In genomic region chrX:123217077-123217476, GRCh38 we compare ENCODE assay signal across 16 cellular contexts. TPM values are rescaled to one million over a fixed set of nuclear protein-coding genes. Genes with fewer than 3 reads are reported as not detected.
A peak's percentile ranks its signal among the peaks of the same experiment; 100 is the strongest.
DNase-seq lines count a peak whose midpoint lies in the region; ATAC-seq and TF ChIP-seq lines count a peak whose summit lies in the region.
"Had no signal": no experiment of that assay in that cellular context is flagged by ENCODE, and none has a peak within 500 bp of the region (broad histone marks: within the 10 kb centered on the region; RNA-seq: fewer than 3 reads in every experiment).

No MANE protein-coding gene starts in this region.

- no peaks in the 10 kb centered on the region for H4K20me1 ChIP-seq in PC-3 (ENCODE audit: low read length)

- H3K4me3 ChIP-seq in left lung (no peak overlapping the region), PC-3 (ENCODE audit: low read length) (no peak overlapping the region)
- H3K4me3 ChIP-seq: pancreas had no signal

- no peak overlapping the region for H3K9ac ChIP-seq in PC-3 (ENCODE audit: low read length)

- H3K9me3 ChIP-seq in left lung (no peaks in the 10 kb centered on the region), PC-3 (ENCODE audit: low read length) (no peaks in the 10 kb centered on the region)
- H3K9me3 ChIP-seq: pancreas had no signal

- ATAC-seq in Right ventricle myocardium inferior, result peak; percentile 46
- peak; percentile 33 for ATAC-seq in left lung
- ATAC-seq in PC-3, result no peak
- ATAC-seq in GM21825 (IDR thresholded peaks at IDR 0.05; ENCODE audit: unreplicated experiment), result no peak

- no peaks in the 10 kb centered on the region for H3K79me2 ChIP-seq in PC-3 (ENCODE audit: low read length)

- H3K36me3 ChIP-seq in left lung, result no peaks in the 10 kb centered on the region
- H3K36me3 ChIP-seq in PC-3 (ENCODE audit: low read depth, low read length), result no peaks in the 10 kb centered on the region
- H3K36me3 ChIP-seq: pancreas had no signal

- intact Hi-C loops in Right ventricle myocardium inferior (cut with DNase I) (no loop called here), cardiac septum (cut with DNase I) (no loop called here), left lung (cut with DNase I) (no loop called here), PC-3 (cut with micrococcal nuclease) (no loop called here)

- DNase-seq in Right ventricle myocardium inferior (ENCODE audit: missing footprints) (no peak), cardiac septum (ENCODE audit: low spot score) (no peak), erythroblast (lab: John Stamatoyannopoulos, UW) (peak; percentile 41 to 62), left lung (no peak), amniotic stem cell (lab: John Stamatoyannopoulos, UW) (no peak), PC-3 (no peak)
- DNase-seq in activated T-cell treated with anti-CD3 and anti-CD28 coated beads, Interleukin-2, amount 50 U/mL, for 48 hours, result no peak
- DNase-seq: activated CD8-positive, alpha-beta memory T cell treated with anti-CD3 and anti-CD28 coated beads for 24 hours; COR-L47; kidney; NCI-H2029 treated with DMSO at 0.1 percent for 48 hours; NCI-H524; pancreas had no signal

- TF ChIP-seq POLR2A in erythroblast (IDR thresholded peaks at IDR 0.05; ENCODE audit: low read length), result no peak

- H3K27me3 ChIP-seq in left lung (no peaks in the 10 kb centered on the region), PC-3 (ENCODE audit: low read length) (no peaks in the 10 kb centered on the region)
- H3K27me3 ChIP-seq: pancreas had no signal

- no peaks in the 10 kb centered on the region for H3F3A ChIP-seq in PC-3 (ENCODE audit: low read length, unreplicated experiment)

- TF ChIP-seq CTCF in left lung (IDR thresholded peaks at IDR 0.05), result no peak
- no peak for TF ChIP-seq CTCF in PC-3 (conservative IDR thresholded peaks at IDR 0.05; ENCODE audit: low read depth, low read length)

- H2AFZ ChIP-seq in PC-3 (ENCODE audit: low read length), result no peak overlapping the region

- CTCF ChIA-PET in PC-3 (lab: Charles Lee), result no interaction called here

- no peak overlapping the region for H3K4me2 ChIP-seq in PC-3 (ENCODE audit: low read length)

- no peaks in the 10 kb centered on the region for H3K4me1 ChIP-seq in left lung
- no peaks in the 10 kb centered on the region for H3K4me1 ChIP-seq in PC-3 (ENCODE audit: insufficient read depth, low read length)

- no TSS peak for BruUV-seq in PC-3 (replicated peaks; lab: Mats Ljungman, UMichigan)

- POLR2A ChIA-PET in PC-3 (lab: Charles Lee; ENCODE audit: unreplicated experiment), result no interaction called here

- H3K27ac ChIP-seq in left lung, result no peak overlapping the region
- no peak overlapping the region for H3K27ac ChIP-seq in PC-3 (ENCODE audit: low read length)
- H3K27ac ChIP-seq: pancreas, VCaP had no signal

- no peaks in the 10 kb centered on the region for H3K9me2 ChIP-seq in PC-3 (replicated peaks; ENCODE audit: low read length)

RNA-seq across cellular contexts. Expression of gene GRIA3, which starts 33.0 kb away (rescaled TPM):
- 0.73 TPM for total RNA-seq in Right ventricle myocardium inferior
- 14.2 TPM for total RNA-seq in cardiac septum
- total RNA-seq in left lung, result under 1 TPM; 0.37 to 0.50 TPM
- not detected in 2 replicates for total RNA-seq in PC-3 (2014; rRNA removed)
- total RNA-seq: OCI-LY7 had no signal

Comparison
In these comparisons a context has a peak if more than half of its experiments do, and no peak if none do; other contexts are left out.
1. ATAC-seq: peak in Right ventricle myocardium inferior (single experiment) and left lung (single experiment); none in PC-3 (single experiment) and GM21825 (single experiment).
2. DNase-seq: peak in erythroblast (2 of 2); none in Right ventricle myocardium inferior (single experiment), cardiac septum (single experiment), left lung (0 of 2), amniotic stem cell (single experiment), PC-3 (single experiment) and activated T-cell treated with anti-CD3 and anti-CD28 coated beads, Interleukin-2, amount 50 U/mL, for 48 hours (0 of 2).